Comparison of ENCODE assay signal across 27 cellular contexts in the genomic region with DNA sequence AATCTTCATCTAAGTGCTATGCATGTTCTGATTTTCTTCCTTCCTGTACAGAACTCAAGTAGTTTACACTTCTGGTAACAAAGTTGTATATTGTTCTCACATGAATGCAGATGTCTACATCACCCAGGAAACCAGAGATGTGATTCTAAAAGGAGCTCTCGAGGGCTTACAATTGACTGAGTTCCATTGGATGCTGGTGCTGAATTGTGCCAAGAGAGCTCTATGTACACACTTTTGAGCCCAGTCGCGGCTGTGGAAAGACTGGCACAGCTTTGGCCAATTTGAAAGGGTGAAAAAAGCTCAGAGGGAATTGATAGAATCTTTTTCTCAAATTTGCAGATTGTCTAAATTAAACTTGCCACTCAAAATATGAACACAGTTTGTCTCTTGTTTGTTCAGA.
DNase-seq lines count a peak whose midpoint lies in the region; ATAC-seq and TF ChIP-seq lines count a peak whose summit lies in the region.
"Had no signal": no experiment of that assay in that cellular context is flagged by ENCODE, and none has a peak within 500 bp of the region (broad histone marks: within the 10 kb centered on the region; RNA-seq: fewer than 3 reads in every experiment).

No MANE protein-coding gene starts in this region.

- H3K4me3 Mint-ChIP-seq in endodermal cell: no peak overlapping the region
- H3K4me3 Mint-ChIP-seq in T-helper 2 cell treated with Interferon-gamma antibody and Interleukin-4, amounts not matched to agents 5 μg/mL and 100 μg/mL, for 36 hours: no peak overlapping the region
- H3K4me3 Mint-ChIP-seq: activated CD4-positive, alpha-beta memory T cell treated with anti-CD3 and anti-CD28 coated beads for 36 hours; activated naive CD8-positive, alpha-beta T cell; activated T-helper 17 cell treated with anti-CD3 and anti-CD28 coated beads, Interleukin-2, amount 50 U/mL, for 72 hours; naive thymus-derived CD4-positive, alpha-beta T cell; stimulated activated naive B cell treated with anti-CD40 and anti-IgM and Interleukin-4, amounts not matched to agents 10 μg/mL and 1 μg/mL and 100 μg/mL, for 72 hours had no signal

- no peak overlapping the region for H3K9ac ChIP-seq in endodermal cell (ENCODE audit: extremely low read depth, low read length, poor library complexity, severe bottlenecking)

- peak overlapping the region; percentile 25 for H3K27ac ChIP-seq in endodermal cell (ENCODE audit: low read depth, low read length)
- H3K27ac ChIP-seq: pancreas, spleen had no signal

- H3K4me1 ChIP-seq in endodermal cell (ENCODE audit: control insufficient read depth, insufficient read depth, low read length): no peaks in the 10 kb centered on the region
- H3K4me1 ChIP-seq: pancreas, spleen had no signal

- no peak overlapping the region for H3K4me3 ChIP-seq in endodermal cell (ENCODE audit: low read length)
- H3K4me3 ChIP-seq: MG63, pancreas, spleen had no signal

- no peaks in the 10 kb centered on the region for H3K36me3 Mint-ChIP-seq in endodermal cell (ENCODE audit: low read depth)
- H3K36me3 Mint-ChIP-seq in T-helper 2 cell treated with Interferon-gamma antibody and Interleukin-4, amounts not matched to agents 5 μg/mL and 100 μg/mL, for 36 hours (ENCODE audit: low read depth): no peaks in the 10 kb centered on the region
- H3K36me3 Mint-ChIP-seq: activated CD4-positive, alpha-beta memory T cell treated with anti-CD3 and anti-CD28 coated beads for 36 hours; activated naive CD8-positive, alpha-beta T cell; naive thymus-derived CD4-positive, alpha-beta T cell; stimulated activated naive B cell treated with anti-CD40 and anti-IgM and Interleukin-4, amounts not matched to agents 10 μg/mL and 1 μg/mL and 100 μg/mL, for 72 hours had no signal

- no peak overlapping the region for H3K27ac Mint-ChIP-seq in endodermal cell
- no peak overlapping the region for H3K27ac Mint-ChIP-seq in T-helper 2 cell treated with Interferon-gamma antibody and Interleukin-4, amounts not matched to agents 5 μg/mL and 100 μg/mL, for 36 hours
- H3K27ac Mint-ChIP-seq: activated CD4-positive, alpha-beta memory T cell treated with anti-CD3 and anti-CD28 coated beads for 36 hours; activated naive CD8-positive, alpha-beta T cell; activated T-helper 17 cell treated with anti-CD3 and anti-CD28 coated beads, Interleukin-2, amount 50 U/mL, for 72 hours; naive thymus-derived CD4-positive, alpha-beta T cell; stimulated activated naive B cell treated with anti-CD40 and anti-IgM and Interleukin-4, amounts not matched to agents 10 μg/mL and 1 μg/mL and 100 μg/mL, for 72 hours had no signal

- H3K9me3 ChIP-seq in endodermal cell (ENCODE audit: control insufficient read depth, low read length): no peaks in the 10 kb centered on the region
- H3K9me3 ChIP-seq: MG63, pancreas had no signal

- no peaks in the 10 kb centered on the region for H3K27me3 ChIP-seq in endodermal cell (ENCODE audit: control insufficient read depth, insufficient read depth, low read length, poor library complexity, severe bottlenecking)
- H3K27me3 ChIP-seq: MG63, pancreas, spleen had no signal

- 88 to 96% methylated on average over 3 of the region's 3 CpGs for WGBS in endodermal cell (ENCODE audit: insufficient coverage in 1 of 2, insufficient read length in 1 of 2), 2 experiments

- H3K4me1 Mint-ChIP-seq in endodermal cell: no peaks in the 10 kb centered on the region
- no peaks in the 10 kb centered on the region for H3K4me1 Mint-ChIP-seq in T-helper 2 cell treated with Interferon-gamma antibody and Interleukin-4, amounts not matched to agents 5 μg/mL and 100 μg/mL, for 36 hours (ENCODE audit: low read depth)
- H3K4me1 Mint-ChIP-seq: activated T-helper 17 cell treated with anti-CD3 and anti-CD28 coated beads, Interleukin-2, amount 50 U/mL, for 72 hours; naive thymus-derived CD4-positive, alpha-beta T cell; stimulated activated naive B cell treated with anti-CD40 and anti-IgM and Interleukin-4, amounts not matched to agents 10 μg/mL and 1 μg/mL and 100 μg/mL, for 72 hours had no signal

- no peaks in the 10 kb centered on the region for H3K9me3 Mint-ChIP-seq in endodermal cell
- peaks cover 4% of the 10 kb centered on the region for H3K9me3 Mint-ChIP-seq in T-helper 2 cell treated with Interferon-gamma antibody and Interleukin-4, amounts not matched to agents 5 μg/mL and 100 μg/mL, for 36 hours

- ATAC-seq in GM21737 (IDR thresholded peaks at IDR 0.05; ENCODE audit: unreplicated experiment): no peak
- no peak for ATAC-seq in HG02798 (IDR thresholded peaks at IDR 0.05; ENCODE audit: poor library complexity, unreplicated experiment)
- ATAC-seq: activated CD4-positive, CD25-positive, alpha-beta regulatory T cell treated with anti-CD3 and anti-CD28 coated beads, Interleukin-2, amount 50 U/mL, for 24 hours; activated T-helper 17 cell treated with anti-CD3 and anti-CD28 coated beads, Interleukin-2, amount 50 U/mL, for 72 hours; left lobe of liver; naive thymus-derived CD4-positive, alpha-beta T cell; pancreas; right cardiac atrium; stimulated activated naive B cell treated with anti-CD40 and anti-IgM and Interleukin-4, amounts not matched to agents 10 μg/mL and 1 μg/mL and 100 μg/mL, for 72 hours had no signal

- TF ChIP-seq CTCF in endodermal cell (conservative IDR thresholded peaks at IDR 0.05): no peak

- H3K27me3 Mint-ChIP-seq in endodermal cell (ENCODE audit: insufficient read depth): no peaks in the 10 kb centered on the region
- no peaks in the 10 kb centered on the region for H3K27me3 Mint-ChIP-seq in T-helper 2 cell treated with Interferon-gamma antibody and Interleukin-4, amounts not matched to agents 5 μg/mL and 100 μg/mL, for 36 hours (ENCODE audit: low read depth)
- H3K27me3 Mint-ChIP-seq: activated CD4-positive, alpha-beta memory T cell treated with anti-CD3 and anti-CD28 coated beads for 36 hours; activated T-helper 17 cell treated with anti-CD3 and anti-CD28 coated beads, Interleukin-2, amount 50 U/mL, for 72 hours; naive thymus-derived CD4-positive, alpha-beta T cell; stimulated activated naive B cell treated with anti-CD40 and anti-IgM and Interleukin-4, amounts not matched to agents 10 μg/mL and 1 μg/mL and 100 μg/mL, for 72 hours had no signal

- no peaks in the 10 kb centered on the region for H3K36me3 ChIP-seq in endodermal cell (ENCODE audit: control insufficient read depth, insufficient read depth, low read length)
- H3K36me3 ChIP-seq: MG63, pancreas, spleen had no signal

- DNase-seq in NCI-H1092 treated with DMSO at 0.1 percent for 48 hours (lab: John Stamatoyannopoulos, UW) (peak; percentile 81), NCI-H446 treated with DMSO at 0.1 percent for 48 hours (lab: John Stamatoyannopoulos, UW) (peak; percentile 36), endodermal cell (no peak), pons (ENCODE audit: low spot score) (peak; percentile 56)
- no peak for DNase-seq in T-helper 2 cell treated with Interferon-gamma antibody and Interleukin-4, amounts not matched to agents 5 μg/mL and 100 μg/mL, for 36 hours (ENCODE audit: low spot score)
- DNase-seq: activated CD4-positive, alpha-beta memory T cell treated with anti-CD3 and anti-CD28 coated beads for 36 hours; activated CD8-positive, alpha-beta memory T cell treated with anti-CD3 and anti-CD28 coated beads, Interleukin-2, amount 50 U/mL, for 48 hours; cerebellar nuclear complex; effector CD4-positive, alpha-beta T cell; GOT3; KBM-7; mesendoderm; MG63; naive thymus-derived CD4-positive, alpha-beta T cell; NCI-H1930; NCI-H510A; pancreas; right cardiac atrium; spleen; stimulated activated CD4-positive, alpha-beta T cell treated with anti-CD3 and anti-CD28 coated beads, Interleukin-4, amount 100 ng/mL, for 1 hour; stimulated activated naive B cell treated with anti-CD40 and anti-IgM and Interleukin-4, amounts not matched to agents 10 μg/mL and 1 μg/mL and 100 μg/mL, for 72 hours had no signal

Comparison
In these comparisons a context has a peak if more than half of its experiments do, and no peak if none do; other contexts are left out.
1. DNase-seq: peak in NCI-H1092 treated with DMSO at 0.1 percent for 48 hours (single experiment), NCI-H446 treated with DMSO at 0.1 percent for 48 hours (single experiment) and pons (single experiment); none in endodermal cell (single experiment) and T-helper 2 cell treated with Interferon-gamma antibody and Interleukin-4, amounts not matched to agents 5 μg/mL and 100 μg/mL, for 36 hours (single experiment).